ENCODE assay signal across 8 cellular contexts in the genomic region with DNA sequence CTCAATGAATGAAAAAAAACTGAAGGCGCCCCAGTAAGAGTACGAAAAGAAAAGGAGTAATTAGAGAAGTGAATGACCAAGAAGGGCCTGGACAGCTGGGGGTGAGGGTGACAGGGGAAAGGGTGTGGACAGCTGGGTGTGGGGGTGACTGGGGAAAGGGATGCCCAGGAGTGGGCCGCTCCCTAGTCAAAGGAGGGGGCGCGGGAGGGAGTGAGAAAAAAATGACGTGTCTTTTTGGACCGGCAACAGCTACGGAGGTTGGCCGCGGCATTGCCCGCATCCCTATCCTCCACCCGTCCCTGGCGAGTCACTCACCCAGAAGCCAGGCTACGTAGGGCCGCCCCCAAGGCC. TPM values are rescaled to one million over a fixed set of nuclear protein-coding genes. Genes with fewer than 3 reads are reported as not detected.
DNase-seq lines count a peak whose midpoint lies in the region; ATAC-seq and TF ChIP-seq lines count a peak whose summit lies in the region.

No MANE protein-coding gene starts in this region.

- H3K36me3 ChIP-seq in mucosa of descending colon (ENCODE audit: low read depth), result no peaks in the 10 kb centered on the region
- H3K36me3 ChIP-seq in aorta (ENCODE audit: control insufficient read depth in 1 of 2, insufficient read depth in 2 of 2, low read length in 1 of 2), result peaks cover 0 to 2% of the 10 kb centered on the region in 2 donors

- WGBS in aorta, 2 donors, result 0 to 1% methylated on average over 14 to 15 of the region's 15 CpGs

- ATAC-seq in mucosa of descending colon (no peak), aorta (ENCODE audit: low FRiP score) (peak; percentile 93), GM18909 (IDR thresholded peaks at IDR 0.05; ENCODE audit: poor library complexity, unreplicated experiment) (no peak)

- H3K4me1 ChIP-seq in mucosa of descending colon (ENCODE audit: low read depth) (peaks cover 25% of the 10 kb centered on the region), aorta (ENCODE audit: control insufficient read depth in 1 of 2, insufficient read depth in 2 of 2, low read length in 2 of 2) (peaks cover 0 to 2% of the 10 kb centered on the region in 2 donors)

- H3K4me3 ChIP-seq in dorsolateral prefrontal cortex (peak overlapping the region; percentile 50 to 98 (median 86)), mucosa of descending colon (peak overlapping the region; percentile 91), aorta (ENCODE audit: low read length in 2 of 2) (peak overlapping the region; percentile 68 to 77)

- TF ChIP-seq CTCF in dorsolateral prefrontal cortex (IDR thresholded peaks at IDR 0.05 in 54 of 56, conservative IDR thresholded peaks at IDR 0.05 in 2 of 56; ENCODE audit: low read depth in 1 of 56, partially characterized antibody in 56 of 56) (peak in 2 of 56 donors; percentile 8 to 16), mucosa of descending colon (IDR thresholded peaks at IDR 0.05) (no peak)

- peak overlapping the region; percentile 86 to 100 (median 97) for H3K27ac ChIP-seq in dorsolateral prefrontal cortex
- peak overlapping the region; percentile 88 to 97 for H3K27ac ChIP-seq in aorta (ENCODE audit: low read depth in 1 of 2, low read length in 2 of 2)

- peaks cover 6% of the 10 kb centered on the region for H3K9me3 ChIP-seq in mucosa of descending colon
- peaks cover 2% of the 10 kb centered on the region for H3K9me3 ChIP-seq in aorta (ENCODE audit: control insufficient read depth, low read length)

- H3K27me3 ChIP-seq in dorsolateral prefrontal cortex (no peaks in the 10 kb centered on the region), aorta (ENCODE audit: control insufficient read depth in 1 of 2, insufficient read depth in 2 of 2, low read length in 1 of 2) (no peaks in the 10 kb centered on the region)

- intact Hi-C loops in dorsolateral prefrontal cortex (cut with DNase I) (loop anchor here (5.0 to 10.0 kb wide), 2 partner anchors 106 to 863 kb away; a partner anchor contains a TSS), mucosa of descending colon (cut with DNase I, micrococcal nuclease) (no loop called here), aorta (cut with DNase I) (no loop called here)

- DNase-seq in NCI-H2029 treated with DMSO at 0.1 percent for 48 hours (lab: John Stamatoyannopoulos, UW) (peak; percentile 63), NCI-H2029 (lab: John Stamatoyannopoulos, UW) (no peak), LHCN-M2 (ENCODE audit: low read depth) (peak; percentile 94), dorsolateral prefrontal cortex (peak in 5 of 10 donors; percentile 73 to 87 (median 84)), mucosa of descending colon (no peak), aorta (peak in 1 of 2 donors; percentile 98), NCI-H69 (lab: John Stamatoyannopoulos, UW) (no peak)

RNA-seq across cellular contexts. Expression of a gene that starts 0.3 kb away (rescaled TPM):
- total RNA-seq in LHCN-M2 (2014; rRNA removed) (1.1 and 1.4 TPM in 2 replicates), dorsolateral prefrontal cortex (1 to 10 TPM; 3.0 to 9.4 (median 5.4) TPM), mucosa of descending colon (1 to 10 TPM in 1 of 3 donors, under 1 TPM in 2; 0.55 to 1.7 (median 0.90) TPM), aorta (1 to 10 TPM; 1.1 to 1.6 TPM)
- 0.36 TPM for polyA plus RNA-seq in LHCN-M2 (2012)
- 1 to 10 TPM; 1.1 to 1.2 TPM for polyA plus RNA-seq in aorta

RNA-seq across cellular contexts. Expression of a gene that starts 0.4 kb away (rescaled TPM):
- total RNA-seq in LHCN-M2 (2014; rRNA removed) (58.6 and 83.1 TPM in 2 replicates), dorsolateral prefrontal cortex (10 to 100 TPM; 42.8 to 93.5 (median 68.1) TPM), mucosa of descending colon (10 to 100 TPM; 50.4 to 61.6 (median 55.3) TPM), aorta (10 to 100 TPM; 73.1 to 85.2 TPM)
- polyA plus RNA-seq in LHCN-M2 (2012), result 33.9 TPM
- 10 to 100 TPM; 41.4 to 60.1 TPM for polyA plus RNA-seq in aorta

Comparison
In these comparisons a context has a peak if more than half of its experiments do, and no peak if none do; other contexts are left out.
1. DNase-seq: peak in NCI-H2029 treated with DMSO at 0.1 percent for 48 hours (single experiment) and LHCN-M2 (single experiment); none in NCI-H2029 (single experiment), mucosa of descending colon (0 of 3) and NCI-H69 (single experiment).
2. intact Hi-C loops: an anchor here in dorsolateral prefrontal cortex (5.0 to 10.0 kb wide); none called in mucosa of descending colon and aorta.
3. Peak in every context shown above with its lines, with median percentiles within 50 percentile points of each other: H3K4me3 ChIP-seq.